ENCODE assay signal across 8 cellular contexts in genomic region chr13:80048802-80049201, GRCh38.
A peak's percentile ranks its signal among the peaks of the same experiment; 100 is the strongest.
DNase-seq lines count a peak whose midpoint lies in the region; ATAC-seq and FAIRE-seq lines count a peak whose summit lies in the region.

No MANE protein-coding gene starts in this region.

- H3K9ac ChIP-seq in SK-N-MC (ENCODE audit: insufficient read length) = no peak overlapping the region

- H3K36me3 ChIP-seq in SK-N-MC (ENCODE audit: insufficient read depth, low read length) (no peaks in the 10 kb centered on the region), small intestine (ENCODE audit: control insufficient read depth in 2 of 2, insufficient read depth in 2 of 2, low read length in 2 of 2) (no peaks in the 10 kb centered on the region)

- WGBS in small intestine, 3 donors = 25 to 66% (median 62%) methylated on average over 7 of the region's 7 CpGs

- DNase-seq in ELF-1 (ENCODE audit: low read depth, low spot score) = peak; percentile 56
- peak; percentile 41 for DNase-seq in HTR-8/SVneo (ENCODE audit: insufficient read length, low spot score)
- peak; percentile 65 for DNase-seq in SK-N-MC (ENCODE audit: low read depth, low spot score)
- peak; percentile 88 for DNase-seq in amniotic stem cell (lab: John Stamatoyannopoulos, UW)
- peak; percentile 67 for DNase-seq in hepatic stellate cell (ENCODE audit: low spot score)
- DNase-seq in small intestine = peak; percentile 9
- DNase-seq in HuH-7.5 (ENCODE audit: low spot score) = no peak

- H3K9me3 ChIP-seq in SK-N-MC (ENCODE audit: low read depth, low read length) = no peaks in the 10 kb centered on the region
- no peaks in the 10 kb centered on the region for H3K9me3 ChIP-seq in small intestine (ENCODE audit: control insufficient read depth, low read depth)

- H3K27me3 ChIP-seq in small intestine (ENCODE audit: control insufficient read depth in 2 of 2, insufficient read depth in 2 of 2, low read length in 2 of 2) = no peaks in the 10 kb centered on the region

- H3K4me3 ChIP-seq in SK-N-MC (peak overlapping the region; percentile 7; the same call in 1 of the 2 replicates), small intestine (ENCODE audit: low read depth in 1 of 2, low read length in 2 of 2) (no peak overlapping the region)

- FAIRE-seq in HTR-8/SVneo (lab: Jason Lieb, UNC) (peak; percentile 28), small intestine (lab: Jason Lieb, UNC) (no peak)

- no peaks in the 10 kb centered on the region for H3K4me1 ChIP-seq in small intestine (ENCODE audit: control insufficient read depth in 2 of 2, insufficient read depth in 1 of 2, low read depth in 1 of 2, low read length in 1 of 2)

- H3K27ac ChIP-seq in SK-N-MC (no peak overlapping the region), small intestine (ENCODE audit: low read depth in 1 of 2, low read length in 1 of 2) (no peak overlapping the region)

- ATAC-seq in GM21576 (IDR thresholded peaks at IDR 0.05; ENCODE audit: unreplicated experiment) = peak; percentile 98
